Comparison of ENCODE assay signal across 16 cellular contexts in genomic region chr4:90727938-90728337, GRCh38.
DNase-seq lines count a peak whose midpoint lies in the region; ATAC-seq, FAIRE-seq and TF ChIP-seq lines count a peak whose summit lies in the region.
"Had no signal": no experiment of that assay in that cellular context is flagged by ENCODE, and none has a peak within 500 bp of the region (broad histone marks: within the 10 kb centered on the region; RNA-seq: fewer than 3 reads in every experiment).

No MANE protein-coding gene starts in this region.

- H3K4me1 ChIP-seq in HUES64 (ENCODE audit: insufficient read depth, low read length): peaks cover 33% of the 10 kb centered on the region
- H3K4me1 ChIP-seq: colonic mucosa had no signal

- H3K27me3 ChIP-seq in HUES64 (ENCODE audit: insufficient read depth, low read length): no peaks in the 10 kb centered on the region
- H3K27me3 ChIP-seq in bronchial epithelial cell (ENCODE audit: control insufficient read depth, insufficient read depth, low read length): no peaks in the 10 kb centered on the region
- H3K27me3 ChIP-seq: colonic mucosa had no signal

- H3K36me3 ChIP-seq in HUES64 (ENCODE audit: insufficient read depth, low read length) (no peaks in the 10 kb centered on the region), bronchial epithelial cell (ENCODE audit: control insufficient read depth, insufficient read depth, low read length) (no peaks in the 10 kb centered on the region)
- H3K36me3 ChIP-seq: colonic mucosa had no signal

- TF ChIP-seq CTCF in bronchial epithelial cell (IDR thresholded peaks at IDR 0.05; ENCODE audit: insufficient read depth, low read length, severe bottlenecking): no peak

- H3K27ac ChIP-seq in HUES64 (ENCODE audit: low read depth, low read length): peak overlapping the region; percentile 73
- H3K27ac ChIP-seq: colonic mucosa had no signal

- peak; percentile 51 for DNase-seq in Caki2 (ENCODE audit: low read depth)
- DNase-seq in bronchial epithelial cell (ENCODE audit: low read depth): peak; percentile 78
- peak; percentile 90 for DNase-seq in kidney tubule cell (ENCODE audit: low spot score)
- DNase-seq in C1 segment of cervical spinal cord (lab: John Stamatoyannopoulos, UW): no peak
- DNase-seq in NCI-H2029 treated with DMSO at 0.1 percent for 48 hours (lab: John Stamatoyannopoulos, UW): no peak
- DNase-seq: activated CD4-positive, alpha-beta T cell treated with anti-CD3 and anti-CD28 coated beads for 48 hours; activated naive CD8-positive, alpha-beta T cell treated with anti-CD3 and anti-CD28 coated beads, Interleukin-2, amount 50 U/mL, for 24 hours; colonic mucosa; erythroblast; head of caudate nucleus; naive B cell; SHP77 treated with DMSO at 0.1 percent for 48 hours had no signal

- in situ Hi-C loops in Caki2 (cut with HindIII; ENCODE audit: low pct_unique_long_range_greater_than_20kb, low sequenced_read_pairs): no loop called here

- H3K9ac ChIP-seq in HUES64 (ENCODE audit: low read depth, low read length): no peak overlapping the region; the same call in 1 of the 2 replicates

- H3K9me3 ChIP-seq in HUES64 (ENCODE audit: insufficient read depth, low read depth, low read length): no peaks in the 10 kb centered on the region
- H3K9me3 ChIP-seq: colonic mucosa had no signal

- ATAC-seq in HG02678 (IDR thresholded peaks at IDR 0.05; ENCODE audit: unreplicated experiment) (no peak), GM21367 (IDR thresholded peaks at IDR 0.05; ENCODE audit: unreplicated experiment) (no peak)
- ATAC-seq: activated naive CD8-positive, alpha-beta T cell treated with anti-CD3 and anti-CD28 coated beads, Interleukin-2, amount 50 U/mL, for 24 hours; left lobe of liver had no signal

- FAIRE-seq in bronchial epithelial cell (lab: Jason Lieb, UNC): no peak

- H3K4me3 ChIP-seq in HUES64 (ENCODE audit: low read length) (no peak overlapping the region), bronchial epithelial cell (ENCODE audit: low read depth, low read length) (no peak overlapping the region)
- H3K4me3 ChIP-seq: colonic mucosa had no signal

Comparison
In these comparisons a context has a peak if more than half of its experiments do, and no peak if none do; other contexts are left out.
1. DNase-seq: peak in Caki2 (single experiment), bronchial epithelial cell (single experiment) and kidney tubule cell (single experiment); none in C1 segment of cervical spinal cord (0 of 14) and NCI-H2029 treated with DMSO at 0.1 percent for 48 hours (single experiment).